27 cellular contexts compared by ENCODE assay signal in the genomic region with DNA sequence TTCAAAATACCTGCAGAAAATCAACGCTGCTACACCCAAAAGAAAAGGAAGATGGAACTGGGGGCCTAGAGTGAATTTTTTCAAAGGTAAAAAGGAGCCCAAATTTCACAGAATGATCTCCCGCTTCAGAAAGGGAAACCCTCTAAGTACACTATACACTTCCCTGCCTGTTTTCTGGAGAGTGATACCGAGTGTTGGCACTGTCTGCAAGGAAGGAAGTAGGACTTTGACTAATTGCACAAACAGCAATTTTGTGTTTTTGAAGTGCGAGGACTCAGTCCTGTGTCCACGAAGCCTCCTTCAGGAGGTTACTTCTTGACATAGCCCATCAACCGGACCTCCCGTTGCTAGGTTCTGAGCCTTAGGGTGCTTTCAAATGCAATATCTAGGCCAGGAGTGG.
"Had no signal": no experiment of that assay in that cellular context is flagged by ENCODE, and none has a peak within 500 bp of the region (broad histone marks: within the 10 kb centered on the region; RNA-seq: fewer than 3 reads in every experiment).

No MANE protein-coding gene starts in this region.

- ATAC-seq: stimulated activated effector memory CD8-positive, alpha-beta T cell treated with anti-CD3 and anti-CD28 coated beads, Interleukin-12 subunit alpha, Interleukin-12 subunit beta, amount 100 ng/mL, for 72 hours; stimulated activated memory B cell treated with anti-CD40 and anti-IgM and Interleukin-4, amounts not matched to agents 10 μg/mL and 1 μg/mL and 100 μg/mL, for 72 hours; stimulated activated naive B cell treated with anti-CD40 and anti-IgM and Interleukin-4, amounts not matched to agents 10 μg/mL and 1 μg/mL and 100 μg/mL, for 72 hours; stimulated activated naive CD8-positive, alpha-beta T cell treated with anti-CD3 and anti-CD28 coated beads, Interleukin-15, amount 100 ng/mL, for 72 hours; stimulated activated naive CD8-positive, alpha-beta T cell treated with anti-CD3 and anti-CD28 coated beads, Interleukin-15, Interleukin-2, amounts not matched to agents 100 U/mL and 50 U/mL, for 24 hours; upper lobe of right lung had no signal

- H3K36me3 ChIP-seq: stomach, thoracic aorta, thyroid gland, tibial artery, tibial nerve, transverse colon, upper lobe of left lung, upper lobe of right lung, uterus, vagina had no signal

- DNase-seq: stimulated activated CD4-positive, alpha-beta T cell treated with anti-CD3 and anti-CD28 coated beads, Interleukin-2, amount 100 ng/mL, for 48 hours; stimulated activated CD4-positive, alpha-beta T cell treated with anti-CD3 and anti-CD28 coated beads, Interleukin-4, amount 100 ng/mL, for 1 hour; stimulated activated CD4-positive, alpha-beta T cell treated with anti-CD3 and anti-CD28 coated beads, Interleukin-4, amount 100 ng/mL, for 24 hours; stimulated activated CD4-positive, alpha-beta T cell treated with anti-CD3 and anti-CD28 coated beads, Interleukin-4, amount 100 ng/mL, for 4 hours; stimulated activated CD8-positive, alpha-beta memory T cell treated with anti-CD3 and anti-CD28 coated beads, Interleukin-4, amount 100 ng/mL, for 48 hours; stimulated activated naive B cell treated with anti-CD40 and anti-IgM and Interleukin-4, amounts not matched to agents 10 μg/mL and 1 μg/mL and 100 μg/mL, for 72 hours; stimulated activated naive CD4-positive, alpha-beta T cell; stimulated activated naive CD4-positive, alpha-beta T cell treated with Interleukin-2 at 50 U/mL for 16 hours; stimulated activated naive CD8-positive, alpha-beta T cell treated with anti-CD3 and anti-CD28 coated beads, Interleukin-15, amount 100 ng/mL, for 72 hours; stimulated activated naive CD8-positive, alpha-beta T cell treated with anti-CD3 and anti-CD28 coated beads, Interleukin-15, Interleukin-2, amounts not matched to agents 100 U/mL and 50 U/mL, for 24 hours; stomach; substantia nigra; testis; thyroid gland; tibial artery; transverse colon; trophoblast cell; upper lobe of left lung; upper lobe of right lung; uterus had no signal

- H3K9me3 ChIP-seq: stomach, suprapubic skin, testis, thoracic aorta, thyroid gland, tibial artery, tibial nerve, transverse colon, upper lobe of left lung, upper lobe of right lung, uterus, vagina had no signal

- H3K4me1 ChIP-seq: tibial artery, transverse colon, upper lobe of right lung, uterus, vagina had no signal

- FAIRE-seq: urothelium cell line had no signal

- H3K4me3 ChIP-seq: stomach, suprapubic skin, testis, thoracic aorta, thyroid gland, tibial artery, tibial nerve, transverse colon, upper lobe of left lung, upper lobe of right lung, uterus, vagina had no signal

- H3K27ac ChIP-seq: stomach, suprapubic skin, testis, thoracic aorta, thyroid gland, tibial artery, tibial nerve, transverse colon, upper lobe of left lung, upper lobe of right lung, uterus, vagina had no signal

- H3K27me3 ChIP-seq: stomach, suprapubic skin, testis, thyroid gland, tibial artery, tibial nerve, transverse colon, upper lobe of left lung, upper lobe of right lung, uterus, vagina had no signal
